Comparison of ENCODE assay signal across 14 cellular contexts in the genomic region with DNA sequence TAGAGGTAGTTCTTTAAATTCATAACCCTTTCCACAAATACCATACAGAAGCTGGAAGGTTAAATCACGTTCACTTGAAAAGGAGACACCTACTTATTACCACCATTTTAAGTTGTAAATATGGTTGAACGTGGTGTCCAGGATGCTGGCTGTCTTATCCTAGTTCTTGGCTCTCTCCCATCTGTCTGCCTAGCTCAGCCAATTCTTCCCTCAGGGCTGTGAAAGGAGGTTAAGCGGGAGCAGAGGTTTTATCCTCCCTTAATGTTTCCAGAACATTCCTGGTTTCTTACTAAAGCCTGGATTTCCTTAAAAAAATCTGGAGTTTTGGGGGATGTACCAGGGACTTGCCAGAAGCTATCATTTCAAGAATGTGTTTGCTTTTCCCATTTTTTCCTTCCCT.
"Had no signal": no experiment of that assay in that cellular context is flagged by ENCODE, and none has a peak within 500 bp of the region (broad histone marks: within the 10 kb centered on the region; RNA-seq: fewer than 3 reads in every experiment).

No MANE protein-coding gene starts in this region.

- H3K4me3 ChIP-seq: coronary artery, prostate gland, right atrium auricular region, tibial artery had no signal

- H3K27ac ChIP-seq: coronary artery, prostate gland, right atrium auricular region, tibial artery had no signal

- H3K27me3 ChIP-seq: right atrium auricular region had no signal

- H3K36me3 ChIP-seq: prostate gland, right atrium auricular region, tibial artery had no signal

- H3K4me1 ChIP-seq: prostate gland, right atrium auricular region, tibial artery had no signal

- H3K9me3 ChIP-seq: prostate gland, tibial artery had no signal

- DNase-seq: activated CD4-positive, alpha-beta T cell treated with anti-CD3 and anti-CD28 coated beads, Interleukin-2, amount 10 ng/mL, durations not matched to agents 7 days and 5 days; activated CD8-positive, alpha-beta memory T cell treated with anti-CD3 and anti-CD28 coated beads for 24 hours; central memory CD4-positive, alpha-beta T cell; foreskin melanocyte; midbrain; occipital lobe; stimulated activated CD4-positive, alpha-beta T cell treated with anti-CD3 and anti-CD28 coated beads, Interleukin-2, amount 100 ng/mL, for 24 hours; stimulated activated naive CD8-positive, alpha-beta T cell treated with anti-CD3 and anti-CD28 coated beads, Interleukin-15, Interleukin-2, amounts not matched to agents 100 U/mL and 50 U/mL, for 24 hours; T-helper 1 cell; T-helper 9 cell; tibial artery had no signal
